22 cellular contexts compared by ENCODE assay signal in genomic region chr3:178152010-178152409, GRCh38.
DNase-seq lines count a peak whose midpoint lies in the region; ATAC-seq and TF ChIP-seq lines count a peak whose summit lies in the region.
"Had no signal": no experiment of that assay in that cellular context is flagged by ENCODE, and none has a peak within 500 bp of the region (broad histone marks: within the 10 kb centered on the region; RNA-seq: fewer than 3 reads in every experiment).

No MANE protein-coding gene starts in this region.

- H3K4me1 ChIP-seq in SK-N-SH (ENCODE audit: control insufficient read depth in 1 of 2, insufficient read depth in 2 of 2, low read depth in 1 of 2, low read length in 1 of 2) (no peaks in the 10 kb centered on the region; a peak in 1 of 4 replicates), mesendoderm (ENCODE audit: control insufficient read depth, low read depth, low read length) (no peaks in the 10 kb centered on the region)
- H3K4me1 ChIP-seq: stomach had no signal

- no peak overlapping the region for H4K5ac ChIP-seq in mesendoderm (ENCODE audit: low read length)

- no peak for TF ChIP-seq EP300 in Ishikawa (IDR thresholded peaks at IDR 0.05; ENCODE audit: borderline replicate concordance)
- no peak for TF ChIP-seq EP300 in SK-N-SH (IDR thresholded peaks at IDR 0.05; ENCODE audit: borderline replicate concordance in 1 of 2, low read depth in 1 of 2, low read length in 1 of 2)

- ATAC-seq in GM19324 (IDR thresholded peaks at IDR 0.05; ENCODE audit: low FRiP score, unreplicated experiment) (no peak), HG02678 (IDR thresholded peaks at IDR 0.05; ENCODE audit: unreplicated experiment) (no peak)
- ATAC-seq: activated CD8-positive, alpha-beta T cell treated with anti-CD3 and anti-CD28 coated beads, Interleukin-2, amount 10 ng/mL, durations not matched to agents 7 days and 5 days; activated T-cell treated with anti-CD3 and anti-CD28 coated beads, Interleukin-2, amount 50 U/mL, for 4 hours had no signal

- H3K27ac ChIP-seq in SK-N-SH (ENCODE audit: low read depth in 2 of 2, low read length in 1 of 2) (peak overlapping the region in 1 of 2 experiments; percentile 40; a peak in 1 of 4 replicates), mesendoderm (ENCODE audit: low read depth, low read length) (no peak overlapping the region)
- H3K27ac ChIP-seq: stomach had no signal

- 93% methylated on average over 3 of the region's 3 CpGs for WGBS in SK-N-SH (ENCODE audit: low lambda C conversion rate)
- WGBS in mesendoderm (ENCODE audit: extremely low coverage, insufficient coverage, low lambda C conversion rate) = no CpG with 5 or more reads among the region's 3 CpGs

- H3K23ac ChIP-seq in mesendoderm (ENCODE audit: low read length) = no peak overlapping the region

- TF ChIP-seq CTCF in SK-N-SH (IDR thresholded peaks at IDR 0.05) = no peak

- H4K8ac ChIP-seq in mesendoderm (ENCODE audit: low read depth, low read length) = no peak overlapping the region

- no peaks in the 10 kb centered on the region for H3K79me1 ChIP-seq in mesendoderm (ENCODE audit: low read length)

- H3K36me3 ChIP-seq in SK-N-SH (replicated peaks in 1 of 2; ENCODE audit: control insufficient read depth in 1 of 2, insufficient read depth in 2 of 2, low read length in 1 of 2) (no peaks in the 10 kb centered on the region), mesendoderm (ENCODE audit: control insufficient read depth, insufficient read depth, low read length) (no peaks in the 10 kb centered on the region)
- H3K36me3 ChIP-seq: stomach had no signal

- H3K9me3 ChIP-seq in SK-N-SH = no peaks in the 10 kb centered on the region
- H3K9me3 ChIP-seq: stomach had no signal

- CTCF ChIA-PET in SK-N-SH (lab: Yijun Ruan, JAX) = interaction anchor here (0.8 to 1.6 kb wide), 5 partner anchors 67 to 1280 kb away, joined by 3 to 4 read pairs (median 4); no protein-coding TSS in a partner anchor

- no peak overlapping the region for H3K56ac ChIP-seq in mesendoderm (ENCODE audit: low read length)

- H2BK15ac ChIP-seq in mesendoderm (replicated peaks; ENCODE audit: low read depth) = peak overlapping the region; percentile 36

- H3K4me2 ChIP-seq in SK-N-SH = no peak overlapping the region
- no peak overlapping the region for H3K4me2 ChIP-seq in mesendoderm (ENCODE audit: low read length)

- no peak overlapping the region for H2BK5ac ChIP-seq in mesendoderm (ENCODE audit: low read length)

- H3K9me2 ChIP-seq in SK-N-SH = no peaks in the 10 kb centered on the region

- H2AK5ac ChIP-seq in mesendoderm (ENCODE audit: low read length) = no peak overlapping the region

- no peak overlapping the region for H2AFZ ChIP-seq in SK-N-SH (ENCODE audit: low read depth)

- H3F3A ChIP-seq in SK-N-SH (replicated peaks; ENCODE audit: insufficient read depth) = no peaks in the 10 kb centered on the region

- H3K79me2 ChIP-seq in SK-N-SH (ENCODE audit: insufficient read depth) = no peaks in the 10 kb centered on the region
- no peaks in the 10 kb centered on the region for H3K79me2 ChIP-seq in mesendoderm (ENCODE audit: control insufficient read depth, insufficient read depth, low read length)

- POLR2A ChIA-PET in SK-N-SH (lab: Yijun Ruan, JAX) = no interaction called here

- H3K27me3 ChIP-seq in SK-N-SH (ENCODE audit: insufficient read depth) = no peaks in the 10 kb centered on the region
- H3K27me3 ChIP-seq in mesendoderm (ENCODE audit: insufficient read depth, low read length, poor library complexity) = no peaks in the 10 kb centered on the region
- H3K27me3 ChIP-seq: stomach had no signal

- no peak overlapping the region for H3K4ac ChIP-seq in mesendoderm (ENCODE audit: low read depth, low read length)

- H3K4me3 ChIP-seq in SK-N-SH (ENCODE audit: low read depth in 2 of 2, low read length in 1 of 2) (no peak overlapping the region), mesendoderm (ENCODE audit: low read length) (no peak overlapping the region)
- H3K4me3 ChIP-seq: lung, stomach had no signal

- DNase-seq in COR-L47 (lab: John Stamatoyannopoulos, UW) = peak; percentile 10
- DNase-seq in SK-N-SH = no peak
- no peak for DNase-seq in mesendoderm
- DNase-seq in T-helper 2 cell = no peak
- DNase-seq in NCI-H1436 (lab: John Stamatoyannopoulos, UW) = no peak
- DNase-seq: activated CD8-positive, alpha-beta T cell treated with anti-CD3 and anti-CD28 coated beads, Interleukin-2, amount 10 ng/mL, durations not matched to agents 7 days and 5 days; activated naive CD4-positive, alpha-beta T cell treated with anti-CD3 and anti-CD28 coated beads, Interleukin-2, amount 50 U/mL, for 16 hours; activated T-cell treated with anti-CD3 and anti-CD28 coated beads, Interleukin-2, amount 50 U/mL, for 4 hours; CD8-positive, alpha-beta memory T cell; DMS79 treated with DMSO at 0.1 percent for 48 hours; foreskin fibroblast; kidney; naive B cell; NCI-H187; NCI-H446 treated with DMSO at 0.1 percent for 48 hours; SIG-M5; stimulated activated CD4-positive, alpha-beta T cell treated with anti-CD3 and anti-CD28 coated beads, Interleukin-4, amount 100 ng/mL, for 1 hour; stomach had no signal

- H3K9ac ChIP-seq in SK-N-SH (no peak overlapping the region), mesendoderm (ENCODE audit: low read length) (no peak overlapping the region)

- no peaks in the 10 kb centered on the region for H4K20me1 ChIP-seq in SK-N-SH (ENCODE audit: insufficient read depth)

- no peak overlapping the region for H3K18ac ChIP-seq in mesendoderm (ENCODE audit: low read length)

- TF ChIP-seq RAD21 in Ishikawa (IDR thresholded peaks at IDR 0.05; ENCODE audit: low read depth) = peak; percentile 33; the same call in 1 of the 2 replicates
- peak; percentile 59 for TF ChIP-seq RAD21 in SK-N-SH (IDR thresholded peaks at IDR 0.05; ENCODE audit: low read length)

- H2BK120ac ChIP-seq in mesendoderm (ENCODE audit: low read depth, low read length) = no peak overlapping the region

TF ChIP-seq in Ishikawa, 13 proteins besides CTCF, POLR2A, EP300 and RAD21:
- TF ChIP-seq EGR1 (IDR thresholded peaks at IDR 0.05) = no peak
- no peak for TF ChIP-seq TAF1 (IDR thresholded peaks at IDR 0.05; ENCODE audit: low read depth)
- TF ChIP-seq MAX (IDR thresholded peaks at IDR 0.05) = no peak
- no peak for TF ChIP-seq CREB1 (IDR thresholded peaks at IDR 0.05; ENCODE audit: low read depth)
- no peak for TF ChIP-seq FOXM1 (IDR thresholded peaks at IDR 0.05; ENCODE audit: borderline replicate concordance, low read depth)
- no peak for TF ChIP-seq TEAD4 (IDR thresholded peaks at IDR 0.05)
- TF ChIP-seq CEBPB (IDR thresholded peaks at IDR 0.05) = no peak
- TF ChIP-seq NFIC (IDR thresholded peaks at IDR 0.05) = no peak

TF ChIP-seq in SK-N-SH, 30 proteins besides CTCF, POLR2A, EP300 and RAD21:
- TF ChIP-seq SMC3 (IDR thresholded peaks at IDR 0.05; ENCODE audit: low read depth, low read length) (peak; percentile 35; the same call in 1 of the 2 replicates), RXRA (IDR thresholded peaks at IDR 0.05; ENCODE audit: borderline replicate concordance, low read depth) (no peak)
